Comparison of ENCODE assay signal across 8 cellular contexts in the genomic region with DNA sequence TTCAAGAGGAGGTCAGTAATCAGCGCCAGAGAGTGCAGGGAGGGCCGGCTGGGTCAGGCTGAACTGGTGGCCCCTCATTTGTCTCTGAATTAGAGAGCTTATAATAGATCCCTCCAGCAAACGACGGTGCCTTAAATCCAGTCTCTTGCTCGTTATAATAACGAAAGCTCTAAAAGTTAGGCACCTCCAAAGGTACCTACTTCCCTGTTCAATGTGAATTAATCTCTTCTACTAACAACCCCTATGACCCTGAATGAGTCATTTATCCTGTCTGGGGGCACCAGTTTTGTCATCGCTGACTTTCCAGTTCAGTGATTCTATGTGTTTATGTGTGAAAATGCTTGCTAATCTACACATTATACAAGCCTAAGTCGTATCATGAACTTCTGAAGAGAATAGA. TPM values are rescaled to one million over a fixed set of nuclear protein-coding genes. Genes with fewer than 3 reads are reported as not detected.
DNase-seq lines count a peak whose midpoint lies in the region; ATAC-seq, FAIRE-seq and TF ChIP-seq lines count a peak whose summit lies in the region.

No MANE protein-coding gene starts in this region.

- no TSS peak for BruUV-seq in A673 (replicated peaks; lab: Mats Ljungman, UMichigan)
- no TSS peak for BruUV-seq in HepG2 (replicated peaks; lab: Mats Ljungman, UMichigan)

- H3K9me3 Mint-ChIP-seq in activated naive CD4-positive, alpha-beta T cell treated with anti-CD3 and anti-CD28 coated beads, Interleukin-2, amount 50 U/mL, for 24 hours: no peaks in the 10 kb centered on the region

- H2AFZ ChIP-seq in HepG2 (ENCODE audit: low read length): no peak overlapping the region

- peak overlapping the region; percentile 92 for H3K4me3 ChIP-seq in A673 (ENCODE audit: low read depth, low read length, poor library complexity, severe bottlenecking)
- H3K4me3 ChIP-seq in HEK293 (ENCODE audit: low read depth, low read length): peak overlapping the region; percentile 82
- H3K4me3 ChIP-seq in HepG2 (replicated peaks in 1 of 3; ENCODE audit: insufficient read depth in 1 of 3, low read depth in 2 of 3, low read length in 3 of 3): peak overlapping the region in 2 of 3 experiments; percentile 17 to 79; a peak in 3 of 6 replicates
- H3K4me3 ChIP-seq in urinary bladder (ENCODE audit: low read depth, low read length): no peak overlapping the region

- no peaks in the 10 kb centered on the region for H3K27me3 ChIP-seq in A673 (replicated peaks; ENCODE audit: insufficient read depth, low read depth, low read length, poor library complexity)
- H3K27me3 ChIP-seq in HepG2 (ENCODE audit: control insufficient read depth in 1 of 2, insufficient read depth in 2 of 2, low read length in 2 of 2): peaks cover 0 to 38% of the 10 kb centered on the region in 2 experiments; a peak in 3 of 5 replicates

- no peaks in the 10 kb centered on the region for H3K36me3 Mint-ChIP-seq in activated naive CD4-positive, alpha-beta T cell treated with anti-CD3 and anti-CD28 coated beads, Interleukin-2, amount 50 U/mL, for 24 hours

- no peak overlapping the region; the same call in 1 of the 2 replicates for H3K9ac ChIP-seq in HepG2 (ENCODE audit: insufficient read depth, low read depth, low read length)

- H3K27ac Mint-ChIP-seq in activated naive CD4-positive, alpha-beta T cell treated with anti-CD3 and anti-CD28 coated beads, Interleukin-2, amount 50 U/mL, for 24 hours: peak overlapping the region; percentile 75

- H3K4me1 Mint-ChIP-seq in activated naive CD4-positive, alpha-beta T cell treated with anti-CD3 and anti-CD28 coated beads, Interleukin-2, amount 50 U/mL, for 24 hours: peaks cover 34% of the 10 kb centered on the region

- H3K9me3 ChIP-seq in A673 (ENCODE audit: low read depth, low read length, poor library complexity, severe bottlenecking) (no peaks in the 10 kb centered on the region), HEK293 (ENCODE audit: control insufficient read depth, insufficient read depth, low read depth, low read length) (no peaks in the 10 kb centered on the region), HepG2 (ENCODE audit: low read length) (no peaks in the 10 kb centered on the region)

- peak overlapping the region; percentile 86 for H3K27ac ChIP-seq in A673 (ENCODE audit: low read depth, low read length, poor library complexity, severe bottlenecking)
- peak overlapping the region; percentile 98; the same call in 1 of the 2 replicates for H3K27ac ChIP-seq in HEK293 (ENCODE audit: extremely low read depth, low read depth, low read length)
- no peak overlapping the region for H3K27ac ChIP-seq in HepG2 (ENCODE audit: extremely low read length, insufficient read depth, low read length)
- H3K27ac ChIP-seq in urinary bladder (ENCODE audit: low read depth): peak overlapping the region; percentile 69

- CTCF ChIA-PET in A673 (lab: Charles Lee) (interaction anchor here (0.7 kb wide), 1 partner anchor 604 kb away, joined by 3 read pairs; no protein-coding TSS in a partner anchor), HEK293 (lab: Yijun Ruan, JAX) (interaction anchor here (0.6 to 1.3 kb wide), 6 partner anchors 9 to 275 kb away, joined by 3 to 5 read pairs (median 4); no protein-coding TSS in a partner anchor), HepG2 (lab: Yijun Ruan, JAX; ENCODE audit: low intra/inter-chr PET ratio, low total read pairs) (no interaction called here)

- ATAC-seq in HepG2 (no peak), HG03457 (IDR thresholded peaks at IDR 0.05; ENCODE audit: unreplicated experiment) (no peak), GM18517 (IDR thresholded peaks at IDR 0.05; ENCODE audit: unreplicated experiment) (no peak)

- intact Hi-C loops in A673 (cut with micrococcal nuclease; ENCODE audit: unreplicated experiment): loop anchor here (5.0 to 10.0 kb wide), 8 partner anchors 162 to 605 kb away; no protein-coding TSS in a partner anchor
- intact Hi-C loops in HepG2 (cut with micrococcal nuclease; ENCODE audit: unreplicated experiment): loop anchor here (1.0 to 10.0 kb wide), 4 partner anchors 52 to 328 kb away; partner anchors contain the start of gene SMIM15

- no peak for TF ChIP-seq CTCF in A673 (conservative IDR thresholded peaks at IDR 0.05; ENCODE audit: low read depth, low read length)
- no peak for TF ChIP-seq CTCF in HEK293 (tag by site-specific recombination; IDR thresholded peaks at IDR 0.05)
- TF ChIP-seq CTCF in HepG2 (CRISPR knock-in tag; IDR thresholded peaks at IDR 0.05): no peak

- H3K4me3 Mint-ChIP-seq in activated naive CD4-positive, alpha-beta T cell treated with anti-CD3 and anti-CD28 coated beads, Interleukin-2, amount 50 U/mL, for 24 hours: peak overlapping the region; percentile 84

- POLR2A ChIA-PET in A673 (lab: Charles Lee; ENCODE audit: low non-redundant PET) (interaction anchor here (0.6 kb wide), 1 partner anchor 106 kb away, joined by 6 read pairs; no protein-coding TSS in a partner anchor), HEK293 (lab: Yijun Ruan, JAX) (interaction anchor here (1.2 to 2.6 kb wide), 6 partner anchors 8 to 1784 kb away, joined by 3 to 29 read pairs (median 8); no protein-coding TSS in a partner anchor), HepG2 (lab: Yijun Ruan, JAX) (interaction anchor here (1.0 to 3.0 kb wide), 2 partner anchors 27 to 52 kb away, joined by 3 to 37 read pairs; no protein-coding TSS in a partner anchor)

- H3K4me2 ChIP-seq in HepG2 (ENCODE audit: low read depth, low read length): peak overlapping the region; percentile 92

- peaks cover 10% of the 10 kb centered on the region for H3K27me3 Mint-ChIP-seq in activated naive CD4-positive, alpha-beta T cell treated with anti-CD3 and anti-CD28 coated beads, Interleukin-2, amount 50 U/mL, for 24 hours

- H4K20me1 ChIP-seq in HepG2 (ENCODE audit: insufficient read depth, low read length): peaks cover 12% of the 10 kb centered on the region; the same call in 1 of the 2 replicates

- peaks cover 23% of the 10 kb centered on the region for H3K4me1 ChIP-seq in A673 (ENCODE audit: insufficient read depth, low read length, poor library complexity, severe bottlenecking)
- H3K4me1 ChIP-seq in HEK293 (ENCODE audit: control insufficient read depth, insufficient read depth, low read length): peaks cover 12% of the 10 kb centered on the region
- peaks cover 44% of the 10 kb centered on the region for H3K4me1 ChIP-seq in HepG2 (ENCODE audit: insufficient read depth, low read length)
- H3K4me1 ChIP-seq in urinary bladder (ENCODE audit: insufficient read depth): no peaks in the 10 kb centered on the region

- TF ChIP-seq POLR2A in HepG2 (IDR thresholded peaks at IDR 0.05; ENCODE audit: insufficient read depth in 1 of 2, low read depth in 2 of 2, low read length in 2 of 2): no peak

- H3K36me3 ChIP-seq in A673 (ENCODE audit: insufficient read depth, low read length, poor library complexity, severe bottlenecking): no peaks in the 10 kb centered on the region
- H3K36me3 ChIP-seq in HEK293 (ENCODE audit: control insufficient read depth in 2 of 2, insufficient read depth in 1 of 2, low read length in 2 of 2): no peaks in the 10 kb centered on the region
- no peaks in the 10 kb centered on the region for H3K36me3 ChIP-seq in HepG2 (replicated peaks in 1 of 2; ENCODE audit: control insufficient read depth in 1 of 2, insufficient read depth in 2 of 2, low read length in 2 of 2)
- H3K36me3 ChIP-seq in urinary bladder (ENCODE audit: insufficient read depth): no peaks in the 10 kb centered on the region

- DNase-seq in A673 (ENCODE audit: low spot score) (peak; percentile 45), HepG2 (ENCODE audit: low spot score) (peak; percentile 17), SHP77 treated with DMSO at 0.1 percent for 48 hours (lab: John Stamatoyannopoulos, UW) (no peak)

- WGBS in HepG2 (ENCODE audit: low lambda C conversion rate): 3% methylated on average over 6 of the region's 8 CpGs
- 34% methylated on average over 8 of the region's 8 CpGs for WGBS in urinary bladder

- TF ChIP-seq EP300 in HepG2 (IDR thresholded peaks at IDR 0.05; ENCODE audit: low read depth in 2 of 2, low read length in 2 of 2) (no peak), HepG2 (CRISPR knock-in tag; IDR thresholded peaks at IDR 0.05; ENCODE audit: borderline replicate concordance) (no peak)

- in situ Hi-C loops in HepG2 (cut with HindIII; ENCODE audit: extremely low pct_ligation_motif_present, low pct_unique_long_range_greater_than_20kb): no loop called here

- no peak for FAIRE-seq in HepG2 (lab: Jason Lieb, UNC)

- TF ChIP-seq RAD21 in HepG2 (CRISPR knock-in tag; IDR thresholded peaks at IDR 0.05): no peak

- peaks cover 4% of the 10 kb centered on the region for H3K79me2 ChIP-seq in HepG2 (ENCODE audit: insufficient read depth, low read length)

TF ChIP-seq in HepG2, 621 proteins besides CTCF, POLR2A, EP300 and RAD21 (continues in another document):
- 0 out of 2 replicates have a peak, but pooled peaks have one; percentile 11 for TF ChIP-seq SAP130 (CRISPR knock-in tag; IDR thresholded peaks at IDR 0.05; ENCODE audit: low read depth)
- peak; percentile 73; the same call in 1 of the 2 replicates for TF ChIP-seq FOSL2 (CRISPR knock-in tag; IDR thresholded peaks at IDR 0.05)
- no peak for TF ChIP-seq HMG20A (CRISPR knock-in tag; IDR thresholded peaks at IDR 0.05; ENCODE audit: borderline replicate concordance)

RNA-seq across cellular contexts. Expression of gene ZSWIM6, which starts 2.3 kb away (rescaled TPM):
- total RNA-seq in A673 (2021): 43.9 and 47.3 TPM in 2 replicates
- total RNA-seq in HepG2 (2016; rRNA removed; fragmentation: Illumina TruSeq; extraction: Trizol): 0.82 and 0.83 TPM in 2 replicates
- 0.91 and 0.97 TPM in 2 replicates for total RNA-seq in HepG2 (2016; cell fraction: cytosol; rRNA removed; fragmentation: Illumina TruSeq; extraction: Trizol; ENCODE audit: low read depth)
- 0.68 and 0.89 TPM in 2 replicates for total RNA-seq in HepG2 (2016; cell fraction: insoluble cytoplasmic fraction; rRNA removed; fragmentation: Illumina TruSeq; extraction: Trizol)
- total RNA-seq in HepG2 (2016; cell fraction: membrane; rRNA removed; fragmentation: Illumina TruSeq; extraction: Trizol): 0.43 and 0.45 TPM in 2 replicates
- total RNA-seq in HepG2 (2016; cell fraction: nucleus; rRNA removed; fragmentation: Illumina TruSeq; extraction: Trizol): 1.5 and 1.8 TPM in 2 replicates
- 1.9 and 2.6 TPM in 2 replicates for polyA plus RNA-seq in HepG2 (2011; rRNA removed)
- polyA plus RNA-seq in HepG2 (2011; cell fraction: cytosol; rRNA removed): 1.2 and 1.5 TPM in 2 replicates
- 4.2 and 4.3 TPM in 2 replicates for polyA plus RNA-seq in HepG2 (2011; cell fraction: nucleus; rRNA removed)
- 1.3 and 1.7 TPM in 2 replicates for polyA plus RNA-seq in HepG2 (2012)
- 0.05 TPM in 1 of 2 replicates, not detected in the other for polyA plus RNA-seq in HepG2 (2016; cell fraction: cytosol; fragmentation: Illumina TruSeq; extraction: Trizol; ENCODE audit: low read depth)
- 0.93 and 1.0 TPM in 2 replicates for polyA plus RNA-seq in HepG2 (2016; cell fraction: insoluble cytoplasmic fraction; fragmentation: Illumina TruSeq; extraction: Trizol; ENCODE audit: low read depth)
- polyA plus RNA-seq in HepG2 (2016; cell fraction: membrane; fragmentation: Illumina TruSeq; extraction: Trizol; ENCODE audit: low read depth): 0.13 and 0.15 TPM in 2 replicates
- 3.2 and 3.3 TPM in 2 replicates for polyA plus RNA-seq in HepG2 (2016; cell fraction: nucleus; fragmentation: Illumina TruSeq; extraction: Trizol; ENCODE audit: insufficient read depth, low read depth)
- 6.2 and 32.4 TPM in 2 replicates for polyA minus RNA-seq in HepG2 (2011; rRNA and poly(A)+ RNA removed; ENCODE audit: low replicate concordance)
- 2.8 and 3.3 TPM in 2 replicates for polyA minus RNA-seq in HepG2 (2011; cell fraction: cytosol; rRNA and poly(A)+ RNA removed)
- 5.5 and 7.1 TPM in 2 replicates for polyA minus RNA-seq in HepG2 (2011; cell fraction: nucleus; rRNA and poly(A)+ RNA removed)
- total RNA-seq in urinary bladder: 21.4 TPM
- polyA plus RNA-seq in urinary bladder: 6.0 TPM
